17 cellular contexts compared by ENCODE assay signal in genomic region chr9:15469406-15469805, GRCh38. TPM values are rescaled to one million over a fixed set of nuclear protein-coding genes. Genes with fewer than 3 reads are reported as not detected.
DNase-seq lines count a peak whose midpoint lies in the region; ATAC-seq, FAIRE-seq and TF ChIP-seq lines count a peak whose summit lies in the region.
"Had no signal": no experiment of that assay in that cellular context is flagged by ENCODE, and none has a peak within 500 bp of the region (broad histone marks: within the 10 kb centered on the region; RNA-seq: fewer than 3 reads in every experiment).

No MANE protein-coding gene starts in this region.

- no peaks in the 10 kb centered on the region for H3K9me3 Mint-ChIP-seq in stimulated activated memory B cell treated with anti-CD40 and anti-IgM and Interleukin-4, amounts not matched to agents 10 μg/mL and 1 μg/mL and 100 μg/mL, for 72 hours
- H3K9me3 Mint-ChIP-seq: activated CD4-positive, alpha-beta memory T cell treated with anti-CD3 and anti-CD28 coated beads, Interleukin-2, amount 10 ng/mL, durations not matched to agents 7 days and 5 days; activated T-helper 2 cell treated with anti-CD3 and anti-CD28 coated beads, Interferon-gamma antibody, Interleukin-2, Interleukin-4, amounts not matched to agents 10 μg/mL and 5 μg/mL and 100 μg/mL, durations not matched to agents 14 hours and 24 hours and 36 hours; CD8-positive, alpha-beta memory T cell had no signal

- H3K4me1 ChIP-seq in spleen (no peaks in the 10 kb centered on the region), esophagus squamous epithelium (no peaks in the 10 kb centered on the region)

- intact Hi-C loops in spleen (cut with DNase I; ENCODE audit: low total_unique reads): no loop called here
- intact Hi-C loops in esophagus squamous epithelium (cut with DNase I): no loop called here

- no peaks in the 10 kb centered on the region for H3K27me3 Mint-ChIP-seq in stimulated activated memory B cell treated with anti-CD40 and anti-IgM and Interleukin-4, amounts not matched to agents 10 μg/mL and 1 μg/mL and 100 μg/mL, for 72 hours
- H3K27me3 Mint-ChIP-seq: activated CD4-positive, alpha-beta memory T cell treated with anti-CD3 and anti-CD28 coated beads, Interleukin-2, amount 10 ng/mL, durations not matched to agents 7 days and 5 days; CD8-positive, alpha-beta memory T cell had no signal

- H3K27me3 ChIP-seq in spleen (replicated peaks in 1 of 7) (no peaks in the 10 kb centered on the region), esophagus squamous epithelium (no peaks in the 10 kb centered on the region)
- H3K27me3 ChIP-seq: neutrophil, stomach had no signal

- H3K36me3 ChIP-seq in spleen (peaks cover 3 to 100% (median 60%) of the 10 kb centered on the region in 6 donors), esophagus squamous epithelium (peaks cover 0 to 86% (median 5%) of the 10 kb centered on the region in 3 donors)

- H3K27ac ChIP-seq in spleen (no peak overlapping the region), esophagus squamous epithelium (no peak overlapping the region)
- H3K27ac ChIP-seq: GM23248, neutrophil, skin epidermis, stomach had no signal

- no peak overlapping the region for H3K4me3 Mint-ChIP-seq in stimulated activated memory B cell treated with anti-CD40 and anti-IgM and Interleukin-4, amounts not matched to agents 10 μg/mL and 1 μg/mL and 100 μg/mL, for 72 hours
- H3K4me3 Mint-ChIP-seq: activated CD4-positive, alpha-beta memory T cell treated with anti-CD3 and anti-CD28 coated beads, Interleukin-2, amount 10 ng/mL, durations not matched to agents 7 days and 5 days; CD8-positive, alpha-beta memory T cell had no signal

- 81 to 93% (median 92%) methylated on average over 1 of the region's 1 CpG for WGBS in spleen, 5 donors
- 50 to 65% methylated on average over 1 of the region's 1 CpG for WGBS in esophagus squamous epithelium, 2 donors

- H3K27ac Mint-ChIP-seq in stimulated activated memory B cell treated with anti-CD40 and anti-IgM and Interleukin-4, amounts not matched to agents 10 μg/mL and 1 μg/mL and 100 μg/mL, for 72 hours: peak overlapping the region; percentile 44
- H3K27ac Mint-ChIP-seq: activated CD4-positive, alpha-beta memory T cell treated with anti-CD3 and anti-CD28 coated beads, Interleukin-2, amount 10 ng/mL, durations not matched to agents 7 days and 5 days; activated T-helper 2 cell treated with anti-CD3 and anti-CD28 coated beads, Interferon-gamma antibody, Interleukin-2, Interleukin-4, amounts not matched to agents 10 μg/mL and 5 μg/mL and 100 μg/mL, durations not matched to agents 14 hours and 24 hours and 36 hours had no signal

- TF ChIP-seq CTCF in spleen (IDR thresholded peaks at IDR 0.05 in 8 of 11, conservative IDR thresholded peaks at IDR 0.05 in 3 of 11): no peak
- no peak for TF ChIP-seq CTCF in esophagus squamous epithelium (IDR thresholded peaks at IDR 0.05)

- no peak for FAIRE-seq in HTR-8/SVneo (lab: Jason Lieb, UNC)

- H3K4me3 ChIP-seq in spleen: no peak overlapping the region
- no peak overlapping the region for H3K4me3 ChIP-seq in esophagus squamous epithelium
- H3K4me3 ChIP-seq: GM23248, skin epidermis, stomach had no signal

- no peaks in the 10 kb centered on the region for H3K9me3 ChIP-seq in spleen
- no peaks in the 10 kb centered on the region for H3K9me3 ChIP-seq in esophagus squamous epithelium
- H3K9me3 ChIP-seq: neutrophil, stomach had no signal

- DNase-seq in DMS53 (lab: John Stamatoyannopoulos, UW) (peak; percentile 43), DMS53 treated with DMSO at 0.1 percent for 48 hours (lab: John Stamatoyannopoulos, UW; ENCODE audit: unreplicated experiment) (no peak), NCI-H446 (lab: John Stamatoyannopoulos, UW) (peak; percentile 18 to 58), cerebellar cortex (ENCODE audit: low spot score) (peak; percentile 37), HTR-8/SVneo (ENCODE audit: insufficient read length, low spot score) (no peak), spleen (no peak), esophagus squamous epithelium (lab: John Stamatoyannopoulos, UW) (no peak)
- DNase-seq: activated CD4-positive, alpha-beta memory T cell treated with anti-CD3 and anti-CD28 coated beads, Interleukin-2, amount 10 ng/mL, durations not matched to agents 7 days and 5 days; CD8-positive, alpha-beta memory T cell; foreskin melanocyte; NCI-H526 treated with DMSO at 0.1 percent for 48 hours; stomach had no signal

- no peak for TF ChIP-seq POLR2A in spleen (IDR thresholded peaks at IDR 0.05)
- no peak for TF ChIP-seq POLR2A in esophagus squamous epithelium (IDR thresholded peaks at IDR 0.05)

- no peak for ATAC-seq in stimulated activated memory B cell treated with anti-CD40 and anti-IgM and Interleukin-4, amounts not matched to agents 10 μg/mL and 1 μg/mL and 100 μg/mL, for 72 hours

- H3K4me1 Mint-ChIP-seq in stimulated activated memory B cell treated with anti-CD40 and anti-IgM and Interleukin-4, amounts not matched to agents 10 μg/mL and 1 μg/mL and 100 μg/mL, for 72 hours: no peaks in the 10 kb centered on the region

- peaks cover 39% of the 10 kb centered on the region for H3K36me3 Mint-ChIP-seq in stimulated activated memory B cell treated with anti-CD40 and anti-IgM and Interleukin-4, amounts not matched to agents 10 μg/mL and 1 μg/mL and 100 μg/mL, for 72 hours

RNA-seq across cellular contexts. Expression of gene PSIP1, which starts 41.4 kb away (rescaled TPM):
- total RNA-seq in spleen (100 to 1,000 TPM in 2 of 7 donors, 10 to 100 TPM in 5; 55.5 to 121 (median 66.0) TPM), esophagus squamous epithelium (10 to 100 TPM in 3 of 4 donors, 1 to 10 TPM in 1; 6.7 to 26.1 (median 17.7) TPM)
- polyA plus RNA-seq in spleen: 10 to 100 TPM; 38.1 to 52.0 (median 44.6) TPM

RNA-seq across cellular contexts. Expression of gene SNAPC3, which starts 46.7 kb away (rescaled TPM):
- total RNA-seq in spleen: 10 to 100 TPM; 27.7 to 45.8 (median 34.4) TPM
- 10 to 100 TPM in 2 of 3 donors, 1 to 10 TPM in 1; 6.4 to 13.5 (median 10.2) TPM for polyA plus RNA-seq in spleen
- 10 to 100 TPM; 18.9 to 28.6 (median 27.3) TPM for total RNA-seq in esophagus squamous epithelium

Comparison
In these comparisons a context has a peak if more than half of its experiments do, and no peak if none do; other contexts are left out.
1. DNase-seq: peak in DMS53 (single experiment), NCI-H446 (2 of 2) and cerebellar cortex (single experiment); none in DMS53 treated with DMSO at 0.1 percent for 48 hours (single experiment), HTR-8/SVneo (single experiment), spleen (single experiment) and esophagus squamous epithelium (single experiment).